20 cellular contexts compared by ENCODE assay signal in genomic region chr1:164801246-164801731, GRCh38.
DNase-seq lines count a peak whose midpoint lies in the region; ATAC-seq and TF ChIP-seq lines count a peak whose summit lies in the region.
"Had no signal": no experiment of that assay in that cellular context is flagged by ENCODE, and none has a peak within 500 bp of the region (broad histone marks: within the 10 kb centered on the region; RNA-seq: fewer than 3 reads in every experiment).

No MANE protein-coding gene starts in this region.

- WGBS in transverse colon (ENCODE audit: low coverage in 1 of 2), 2 donors = 77 to 87% methylated on average over 3 to 6 of the region's 6 CpGs

- peaks cover 12% of the 10 kb centered on the region for H3K4me1 ChIP-seq in parathyroid adenoma
- H3K4me1 ChIP-seq in transverse colon = peaks cover 0 to 39% (median 5%) of the 10 kb centered on the region in 4 donors

- DNase-seq in DMS53 (lab: John Stamatoyannopoulos, UW) (peak; percentile 5), DMS53 treated with DMSO at 0.1 percent for 48 hours (lab: John Stamatoyannopoulos, UW; ENCODE audit: unreplicated experiment) (no peak), globus pallidus (ENCODE audit: low spot score) (peak; percentile 80), transverse colon (no peak), NCI-H82 (lab: John Stamatoyannopoulos, UW) (no peak)
- DNase-seq: activated CD4-positive, alpha-beta memory T cell treated with anti-CD3 and anti-CD28 coated beads, Interleukin-2, amount 10 ng/mL, durations not matched to agents 7 days and 5 days; activated T-cell treated with anti-CD3 and anti-CD28 coated beads, Interleukin-2, amount 50 U/mL, for 48 hours; GF-D8; MG63; naive thymus-derived CD4-positive, alpha-beta T cell; NCI-H1694; stimulated activated CD4-positive, alpha-beta T cell treated with anti-CD3 and anti-CD28 coated beads, Interleukin-2, amount 100 ng/mL, for 24 hours; T-cell had no signal

- ATAC-seq in HG03280 (IDR thresholded peaks at IDR 0.05; ENCODE audit: unreplicated experiment) (no peak), HG02884 (IDR thresholded peaks at IDR 0.05; ENCODE audit: unreplicated experiment) (no peak)
- ATAC-seq: left lobe of liver; naive thymus-derived CD4-positive, alpha-beta T cell; T-cell had no signal

- no peak overlapping the region for H3K4me2 ChIP-seq in parathyroid adenoma (ENCODE audit: low read length)

- no peaks in the 10 kb centered on the region for H3K27me3 ChIP-seq in parathyroid adenoma (ENCODE audit: control insufficient read depth, insufficient read depth, low read length)
- H3K27me3 ChIP-seq in transverse colon = no peaks in the 10 kb centered on the region
- H3K27me3 ChIP-seq: MG63, suprapubic skin had no signal

- H3K36me3 ChIP-seq in parathyroid adenoma (ENCODE audit: control insufficient read depth, insufficient read depth, low read length) (no peaks in the 10 kb centered on the region), transverse colon (no peaks in the 10 kb centered on the region)
- H3K36me3 ChIP-seq: MG63 had no signal

- H3K9me3 ChIP-seq in parathyroid adenoma (ENCODE audit: control insufficient read depth, low read length) (no peaks in the 10 kb centered on the region), transverse colon (no peaks in the 10 kb centered on the region)
- H3K9me3 ChIP-seq: MG63, suprapubic skin had no signal

- no peak overlapping the region for H3K9ac ChIP-seq in parathyroid adenoma

- intact Hi-C loops in transverse colon (cut with DNase I; ENCODE audit: low total_unique reads) = no loop called here

- in situ Hi-C loops in transverse colon (cut with MboI; ENCODE audit: low pct_ligation_motif_present in 1 of 4, low pct_unique_long_range_greater_than_20kb in 1 of 4, low sequenced_read_pairs in 3 of 4) = no loop called here

- H3K27ac ChIP-seq in parathyroid adenoma (peak overlapping the region; percentile 74), transverse colon (peak overlapping the region; percentile 32 to 55 (median 42))
- H3K27ac ChIP-seq: 22Rv1, suprapubic skin, VCaP had no signal

- TF ChIP-seq CTCF in parathyroid adenoma (IDR thresholded peaks at IDR 0.05) (no peak), transverse colon (IDR thresholded peaks at IDR 0.05) (no peak)

- peak overlapping the region; percentile 2 for H2AFZ ChIP-seq in parathyroid adenoma

- no peaks in the 10 kb centered on the region for H3K79me2 ChIP-seq in parathyroid adenoma

- no peak for TF ChIP-seq POLR2A in transverse colon (IDR thresholded peaks at IDR 0.05)

- no peak for TF ChIP-seq EP300 in transverse colon (IDR thresholded peaks at IDR 0.05; ENCODE audit: low read depth)

- no peak overlapping the region for H3K4me3 ChIP-seq in parathyroid adenoma (ENCODE audit: low read depth, low read length)
- no peak overlapping the region for H3K4me3 ChIP-seq in transverse colon
- H3K4me3 ChIP-seq: MG63, suprapubic skin had no signal

Comparison
In these comparisons a context has a peak if more than half of its experiments do, and no peak if none do; other contexts are left out.
1. DNase-seq: peak in DMS53 (single experiment) and globus pallidus (single experiment); none in DMS53 treated with DMSO at 0.1 percent for 48 hours (single experiment), transverse colon (single experiment) and NCI-H82 (single experiment).